8 cellular contexts compared by ENCODE assay signal in the genomic region with DNA sequence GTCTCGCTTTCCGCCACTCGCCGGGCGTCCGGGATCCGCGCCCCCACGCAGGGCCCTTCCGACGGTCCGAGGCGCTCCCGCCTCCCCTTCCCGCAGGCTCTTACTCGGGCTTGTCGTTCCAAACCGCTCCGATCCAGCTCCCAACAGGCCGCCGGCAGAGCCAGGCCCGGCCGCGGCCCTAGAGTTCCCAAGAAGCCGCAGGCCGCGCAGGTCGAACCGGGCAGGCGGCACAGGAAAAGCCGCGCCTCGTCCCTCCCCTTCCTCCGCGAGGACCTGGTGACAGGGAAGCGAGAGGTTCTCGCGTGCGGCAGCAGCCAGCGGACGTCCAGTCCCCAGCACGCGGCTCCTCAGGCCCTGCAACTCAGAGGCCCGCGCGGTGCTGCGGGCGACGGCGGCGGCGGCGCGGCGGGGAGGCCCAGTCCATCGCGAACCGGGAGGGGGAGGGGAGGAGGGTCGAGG. TPM values are rescaled to one million over a fixed set of nuclear protein-coding genes. Genes with fewer than 3 reads are reported as not detected.
DNase-seq lines count a peak whose midpoint lies in the region; ATAC-seq and TF ChIP-seq lines count a peak whose summit lies in the region.

No MANE protein-coding gene starts in this region.

- peak; percentile 9 for ATAC-seq in HG03103 (IDR thresholded peaks at IDR 0.05; ENCODE audit: low read depth, unreplicated experiment)
- peak; percentile 75 for ATAC-seq in gastroesophageal sphincter
- peak; percentile 52 to 61 (median 55) for ATAC-seq in psoas muscle

- H3K36me3 Mint-ChIP-seq in activated T-cell treated with anti-CD3 and anti-CD28 coated beads, Interleukin-2, amount 50 U/mL, for 24 hours (ENCODE audit: low read depth) = peaks cover 42% of the 10 kb centered on the region

- no peaks in the 10 kb centered on the region for H3K9me3 ChIP-seq in gastroesophageal sphincter
- no peaks in the 10 kb centered on the region for H3K9me3 ChIP-seq in psoas muscle

- WGBS in gastroesophageal sphincter (ENCODE audit: low coverage in 1 of 2), 2 donors = 0% methylated on average over 1 of the region's 59 CpGs; no CpG with 5 or more reads in 1 of the 2 donors
- WGBS in psoas muscle, 3 donors = 0% methylated on average over 29 to 59 of the region's 59 CpGs

- H3K36me3 ChIP-seq in gastroesophageal sphincter = peaks cover 0 to 13% of the 10 kb centered on the region in 2 donors
- H3K36me3 ChIP-seq in psoas muscle (ENCODE audit: insufficient read depth in 1 of 2, low read depth in 1 of 2) = peaks cover 6 to 19% of the 10 kb centered on the region in 2 donors

- H3K4me3 ChIP-seq in WI38 (ENCODE audit: low read depth, low read length) = peak overlapping the region; percentile 90
- H3K4me3 ChIP-seq in gastroesophageal sphincter = peak overlapping the region; percentile 77 to 95
- peak overlapping the region; percentile 92 for H3K4me3 ChIP-seq in psoas muscle

- no peaks in the 10 kb centered on the region for H3K9me3 Mint-ChIP-seq in activated T-cell treated with anti-CD3 and anti-CD28 coated beads, Interleukin-2, amount 50 U/mL, for 24 hours

- in situ Hi-C loops in GM13976 (cut with MboI; ENCODE audit: low sequenced_read_pairs, unreplicated experiment) = no loop called here

- peaks cover 0 to 73% (median 4%) of the 10 kb centered on the region in 3 donors for H3K4me1 ChIP-seq in gastroesophageal sphincter
- peaks cover 20% of the 10 kb centered on the region for H3K4me1 ChIP-seq in psoas muscle

- DNase-seq in activated T-cell treated with anti-CD3 and anti-CD28 coated beads, Interleukin-2, amount 50 U/mL, for 24 hours = no peak
- no peak for DNase-seq in activated T-cell treated with anti-CD3 and anti-CD28 coated beads for 4 hours
- no peak for DNase-seq in psoas muscle
- DNase-seq in NCI-H524 treated with DMSO at 0.1 percent for 48 hours (lab: John Stamatoyannopoulos, UW) = no peak
- no peak for DNase-seq in GM13976 (ENCODE audit: low spot score)

- H3K27me3 ChIP-seq in gastroesophageal sphincter (no peaks in the 10 kb centered on the region), psoas muscle (ENCODE audit: insufficient read depth in 3 of 3, low read length in 2 of 3) (no peaks in the 10 kb centered on the region)

- intact Hi-C loops in psoas muscle (cut with DNase I) = loop anchor here (2.0 to 10.0 kb wide), 4 partner anchors 21 to 150 kb away; no protein-coding TSS in a partner anchor

- peak overlapping the region; percentile 92 for H3K4me3 Mint-ChIP-seq in activated T-cell treated with anti-CD3 and anti-CD28 coated beads, Interleukin-2, amount 50 U/mL, for 24 hours

- peak overlapping the region; percentile 94 to 100 (median 100) for H3K27ac ChIP-seq in gastroesophageal sphincter
- H3K27ac ChIP-seq in psoas muscle = peak overlapping the region; percentile 99

- peaks cover 53% of the 10 kb centered on the region for H3K4me1 Mint-ChIP-seq in activated T-cell treated with anti-CD3 and anti-CD28 coated beads, Interleukin-2, amount 50 U/mL, for 24 hours (ENCODE audit: low read depth)

- no peaks in the 10 kb centered on the region for H3K27me3 Mint-ChIP-seq in activated T-cell treated with anti-CD3 and anti-CD28 coated beads, Interleukin-2, amount 50 U/mL, for 24 hours

- peak; percentile 14 for TF ChIP-seq EP300 in gastroesophageal sphincter (IDR thresholded peaks at IDR 0.05)

- H3K27ac Mint-ChIP-seq in activated T-cell treated with anti-CD3 and anti-CD28 coated beads, Interleukin-2, amount 50 U/mL, for 24 hours = peak overlapping the region; percentile 100

- TF ChIP-seq POLR2A in gastroesophageal sphincter (IDR thresholded peaks at IDR 0.05) = no peak

- TF ChIP-seq CTCF in WI38 (IDR thresholded peaks at IDR 0.05; ENCODE audit: low read depth, low read length) = no peak
- TF ChIP-seq CTCF in gastroesophageal sphincter (IDR thresholded peaks at IDR 0.05) = no peak
- no peak for TF ChIP-seq CTCF in psoas muscle (IDR thresholded peaks at IDR 0.05)
- no peak for TF ChIP-seq CTCF in GM13976 (IDR thresholded peaks at IDR 0.05; ENCODE audit: borderline replicate concordance, control extremely low read depth, extremely low read depth, insufficient read depth, missing control alignments)

RNA-seq across cellular contexts. Expression of a gene that starts 0.3 kb away (rescaled TPM):
- total RNA-seq in gastroesophageal sphincter = 100 to 1,000 TPM; 185 to 287 (median 208) TPM
- 100 to 1,000 TPM; 189 to 405 (median 301) TPM for total RNA-seq in psoas muscle
- polyA plus RNA-seq in psoas muscle = 100 to 1,000 TPM; 151 to 217 (median 188) TPM

Comparison
In these comparisons a context has a peak if more than half of its experiments do, and no peak if none do; other contexts are left out.
1. ATAC-seq: peak in every context shown above with its lines; median percentile 75 in gastroesophageal sphincter; 55 in psoas muscle; 9 in HG03103.